In the genomic region with DNA sequence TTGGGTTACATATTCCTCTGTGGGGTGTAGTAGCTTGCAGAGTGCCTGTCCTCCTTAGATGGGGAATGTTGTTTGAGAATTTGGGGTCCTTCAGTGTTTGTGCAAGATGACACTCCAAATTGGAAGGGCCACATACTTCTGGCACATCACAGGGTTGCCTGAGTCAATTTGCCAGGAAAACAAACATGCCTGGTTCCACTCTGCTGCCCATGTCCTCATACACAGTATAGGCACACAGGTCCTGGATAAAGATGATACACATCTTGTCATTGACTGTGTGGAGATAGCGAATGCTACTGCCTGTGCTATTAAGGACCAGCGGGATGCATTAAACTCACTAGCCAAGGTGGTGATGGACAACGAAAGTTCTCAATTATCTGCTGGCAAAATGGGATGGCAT, we compare ENCODE assay signal across 12 cellular contexts. TPM values are rescaled to one million over a fixed set of nuclear protein-coding genes. Genes with fewer than 3 reads are reported as not detected.
"Had no signal": no experiment of that assay in that cellular context is flagged by ENCODE, and none has a peak within 500 bp of the region (broad histone marks: within the 10 kb centered on the region; RNA-seq: fewer than 3 reads in every experiment).

No MANE protein-coding gene starts in this region.

- H3K4me1 Mint-ChIP-seq: GM23338 had no signal

- H3K4me3 Mint-ChIP-seq: GM23338, H9, HFFc6 had no signal

- H3K27ac Mint-ChIP-seq: GM23338, H9, HFFc6 had no signal

- H3K9me3 Mint-ChIP-seq: GM23338, H9, HFFc6 had no signal

- H3K9me3 ChIP-seq: HAP-1 had no signal

- H3K4me3 ChIP-seq: GM23248, GM23338, HAP-1 had no signal

- H2AFZ ChIP-seq: GM23248, GM23338 had no signal

- FAIRE-seq: H1, H54 had no signal

- DNase-seq: GM23248, GOT3, H7, H9, HCEC 1CT, HFFc6 had no signal

- H3K4me1 ChIP-seq: HAP-1 had no signal

- H3K9ac ChIP-seq: GM23248 had no signal

- H3K4me2 ChIP-seq: GM23338 had no signal

- H3K27ac ChIP-seq: GM23248 had no signal

- H3K36me3 ChIP-seq: HAP-1 had no signal

- ATAC-seq: GM23338, HCT116 had no signal

RNA-seq across cellular contexts. Expression of gene CLRN2, which starts 50.9 kb away (rescaled TPM):
- total RNA-seq: GM23248, GM23338, H1, H4, H7, H9, HFFc6 had no signal
- polyA plus RNA-seq: GM23248, GM23338, H1 had no signal
